Comparison of ENCODE assay signal across 15 cellular contexts in genomic region chr6:139406577-139407343, GRCh38. TPM values are rescaled to one million over a fixed set of nuclear protein-coding genes. Genes with fewer than 3 reads are reported as not detected.
A peak's percentile ranks its signal among the peaks of the same experiment; 100 is the strongest.
DNase-seq lines count a peak whose midpoint lies in the region; TF ChIP-seq lines count a peak whose summit lies in the region.
"Had no signal": no experiment of that assay in that cellular context is flagged by ENCODE, and none has a peak within 500 bp of the region (broad histone marks: within the 10 kb centered on the region; RNA-seq: fewer than 3 reads in every experiment).

No MANE protein-coding gene starts in this region.

- in situ Hi-C loops in GM23248 (cut with MboI) = no loop called here

- H3K79me2 ChIP-seq in GM23248 (ENCODE audit: insufficient read depth) (peaks cover 11% of the 10 kb centered on the region; the same call in 1 of the 2 replicates), hepatocyte (no peaks in the 10 kb centered on the region), OCI-LY7 (ENCODE audit: insufficient read depth, low read depth, low read length) (no peaks in the 10 kb centered on the region)

- DNase-seq in GM23248 (peak; percentile 25), astrocyte of the hippocampus (ENCODE audit: low read depth, low spot score) (peak; percentile 17), hepatocyte (ENCODE audit: low spot score) (peak; percentile 5), renal cortical epithelial cell (ENCODE audit: low read depth) (peak; percentile 65), OCI-LY7 (ENCODE audit: low spot score) (no peak), kidney glomerular epithelial cell (lab: John Stamatoyannopoulos, UW) (no peak), ecto neural progenitor cell (ENCODE audit: low spot score) (no peak)
- DNase-seq in activated CD4-positive, alpha-beta T cell treated with anti-CD3 and anti-CD28 coated beads, Interleukin-2, amount 50 U/mL, for 1 hour = no peak
- DNase-seq: activated T-cell treated with anti-CD3 and anti-CD28 coated beads, Interleukin-2, amount 50 U/mL, for 48 hours; mesendoderm; NCI-H187; stimulated activated CD4-positive, alpha-beta T cell treated with anti-CD3 and anti-CD28 coated beads, Interleukin-1b, Interleukin-23, amount 100 ng/mL, for 48 hours; stimulated activated naive CD8-positive, alpha-beta T cell treated with anti-CD3 and anti-CD28 coated beads, Interleukin-15, amount 100 ng/mL, for 72 hours; T-helper 1 cell had no signal

- peak overlapping the region; percentile 41 for H3K4me2 ChIP-seq in GM23248 (ENCODE audit: unreplicated experiment)
- H3K4me2 ChIP-seq in hepatocyte = no peak overlapping the region
- no peak overlapping the region for H3K4me2 ChIP-seq in OCI-LY7 (ENCODE audit: low read length)

- 82 to 85% methylated on average over 4 of the region's 4 CpGs for WGBS in GM23248 (ENCODE audit: low coverage in 1 of 2, low lambda C conversion rate in 2 of 2, missing lambda C conversion rate in 2 of 2), 2 experiments
- whole genome bisulfite sequencing in hepatocyte (ENCODE audit: low lambda C conversion rate, missing lambda C conversion rate) = 74% methylated on average over 4 of the region's 4 CpGs

- CTCF ChIA-PET in OCI-LY7 (lab: Charles Lee; ENCODE audit: unreplicated experiment) = no interaction called here

- peak overlapping the region; percentile 58 for H3K9ac ChIP-seq in GM23248

- no peaks in the 10 kb centered on the region for H4K20me1 ChIP-seq in GM23248 (ENCODE audit: insufficient read depth)
- H4K20me1 ChIP-seq in hepatocyte (ENCODE audit: insufficient read depth, poor library complexity, severe bottlenecking) = no peaks in the 10 kb centered on the region
- H4K20me1 ChIP-seq in OCI-LY7 (ENCODE audit: insufficient read depth, low read length) = no peaks in the 10 kb centered on the region

- peak overlapping the region; percentile 89 for H3K27ac ChIP-seq in GM23248
- H3K27ac ChIP-seq in hepatocyte = peak overlapping the region; percentile 67
- H3K27ac ChIP-seq in OCI-LY7 (ENCODE audit: low read depth, low read length, poor library complexity, severe bottlenecking) = no peak overlapping the region
- H3K27ac ChIP-seq: right atrium auricular region had no signal

- peaks cover 40% of the 10 kb centered on the region for H3F3A ChIP-seq in GM23248 (ENCODE audit: insufficient read depth)

- H3K4me3 ChIP-seq in GM23248 = peak overlapping the region; percentile 11; the same call in 1 of the 2 replicates
- H3K4me3 ChIP-seq in hepatocyte = no peak overlapping the region
- H3K4me3 ChIP-seq in OCI-LY7 (ENCODE audit: low read depth, low read length, poor library complexity, severe bottlenecking) = no peak overlapping the region
- H3K4me3 ChIP-seq: right atrium auricular region had no signal

- intact Hi-C loops in OCI-LY7 (cut with micrococcal nuclease; ENCODE audit: unreplicated experiment) = no loop called here

- no TSS peak for BruUV-seq in OCI-LY7 (replicated peaks; lab: Mats Ljungman, UMichigan)

- H3K9me3 ChIP-seq in GM23248 (ENCODE audit: low read depth) (no peaks in the 10 kb centered on the region), hepatocyte (ENCODE audit: low read depth) (no peaks in the 10 kb centered on the region), OCI-LY7 (ENCODE audit: low read length) (no peaks in the 10 kb centered on the region)
- H3K9me3 ChIP-seq: right atrium auricular region had no signal

- H2AFZ ChIP-seq in GM23248 = no peak overlapping the region
- H2AFZ ChIP-seq in hepatocyte = no peak overlapping the region
- no peak overlapping the region for H2AFZ ChIP-seq in OCI-LY7 (ENCODE audit: low read length)

- peaks cover 52% of the 10 kb centered on the region for H3K4me1 ChIP-seq in GM23248 (ENCODE audit: insufficient read depth)
- H3K4me1 ChIP-seq in hepatocyte (ENCODE audit: insufficient read depth) = no peaks in the 10 kb centered on the region
- no peaks in the 10 kb centered on the region for H3K4me1 ChIP-seq in OCI-LY7 (ENCODE audit: insufficient read depth, low read length, poor library complexity, severe bottlenecking)

- H3K9me2 ChIP-seq in GM23248 (ENCODE audit: insufficient read depth) (no peaks in the 10 kb centered on the region; the same call in 1 of the 2 replicates), hepatocyte (replicated peaks; ENCODE audit: insufficient read depth) (no peaks in the 10 kb centered on the region), OCI-LY7 (ENCODE audit: insufficient read depth, low read length) (no peaks in the 10 kb centered on the region)

- H3K27me3 ChIP-seq in GM23248 (replicated peaks; ENCODE audit: insufficient read depth) = no peaks in the 10 kb centered on the region
- H3K27me3 ChIP-seq in hepatocyte = no peaks in the 10 kb centered on the region
- H3K27me3 ChIP-seq: right atrium auricular region had no signal

- H3K36me3 ChIP-seq in GM23248 (ENCODE audit: low read depth) (no peaks in the 10 kb centered on the region), hepatocyte (replicated peaks; ENCODE audit: insufficient read depth, low read depth) (no peaks in the 10 kb centered on the region), OCI-LY7 (ENCODE audit: insufficient read depth, low read length) (no peaks in the 10 kb centered on the region)
- H3K36me3 ChIP-seq: right atrium auricular region had no signal

- TF ChIP-seq CTCF in hepatocyte (IDR thresholded peaks at IDR 0.05; ENCODE audit: poor library complexity) (no peak), OCI-LY7 (conservative IDR thresholded peaks at IDR 0.05; ENCODE audit: low read length) (no peak)

- POLR2A ChIA-PET in OCI-LY7 (lab: Charles Lee) = interaction anchor here (0.5 to 1.6 kb wide), 4 partner anchors 10 to 519 kb away, joined by 3 to 5 read pairs (median 4); no protein-coding TSS in a partner anchor

RNA-seq across cellular contexts. Expression of gene CITED2, which starts 32.3 kb away (rescaled TPM):
- total RNA-seq in GM23248 (2014; rRNA removed; shearing (Covaris generic)) = 1,051 and 1,192 TPM in 2 replicates
- polyA plus RNA-seq in GM23248 (2016; fragmentation: Nextera tagmentation; extraction: Ambion mirVana) (644 and 672 TPM in 2 replicates), hepatocyte (78.5 and 97.6 TPM in 2 replicates)
- total RNA-seq in hepatocyte (262 and 292 TPM in 2 replicates), renal cortical epithelial cell (55.7 and 151 TPM in 2 replicates), OCI-LY7 (2022) (27.1 and 35.0 TPM in 2 replicates)
- 31.2 and 40.1 TPM in 2 replicates for total RNA-seq in OCI-LY7 (2014; rRNA removed; shearing (Covaris generic))

Comparison
In these comparisons a context has a peak if more than half of its experiments do, and no peak if none do; other contexts are left out.
1. DNase-seq: peak in GM23248 (single experiment), astrocyte of the hippocampus (single experiment), hepatocyte (single experiment) and renal cortical epithelial cell (single experiment); none in activated CD4-positive, alpha-beta T cell treated with anti-CD3 and anti-CD28 coated beads, Interleukin-2, amount 50 U/mL, for 1 hour (single experiment), OCI-LY7 (single experiment), kidney glomerular epithelial cell (single experiment) and ecto neural progenitor cell (single experiment).